Comparison of ENCODE assay signal across 8 cellular contexts in genomic region chr19:18496167-18496979, GRCh38. TPM values are rescaled to one million over a fixed set of nuclear protein-coding genes. Genes with fewer than 3 reads are reported as not detected.
DNase-seq lines count a peak whose midpoint lies in the region; ATAC-seq and TF ChIP-seq lines count a peak whose summit lies in the region.

No MANE protein-coding gene starts in this region.

- CTCF ChIA-PET in AG04450 (lab: Charles Lee) = interaction anchor here (0.5 to 1.6 kb wide), 5 partner anchors 11 to 280 kb away, joined by 3 to 12 read pairs (median 6); no protein-coding TSS in a partner anchor

- no peak for TF ChIP-seq CTCF in AG04450 (IDR thresholded peaks at IDR 0.05; ENCODE audit: low read depth, low read length)
- TF ChIP-seq CTCF in esophagus muscularis mucosa (IDR thresholded peaks at IDR 0.05) = no peak

- WGBS in esophagus muscularis mucosa = 89% methylated on average over 11 of the region's 11 CpGs

- H3K27me3 ChIP-seq in AG04450 (ENCODE audit: control insufficient read depth, insufficient read depth, low read length) (no peaks in the 10 kb centered on the region), mucosa of rectum (ENCODE audit: control insufficient read depth in 2 of 2, insufficient read depth in 2 of 2, low read length in 2 of 2) (no peaks in the 10 kb centered on the region), esophagus muscularis mucosa (no peaks in the 10 kb centered on the region)

- H3K4me3 ChIP-seq in AG04450 (ENCODE audit: low read depth, low read length) = no peak overlapping the region
- no peak overlapping the region for H3K4me3 ChIP-seq in mucosa of rectum (ENCODE audit: low read length in 2 of 2)
- no peak overlapping the region for H3K4me3 ChIP-seq in esophagus muscularis mucosa

- DNase-seq in AG04450 (ENCODE audit: low read depth, low spot score) = no peak
- DNase-seq in HCEC 1CT = peak; percentile 77
- peak; percentile 20 for DNase-seq in SW480 (ENCODE audit: low spot score)
- DNase-seq in amniotic epithelial cell (ENCODE audit: low read depth) = peak; percentile 78
- DNase-seq in NCI-H526 (lab: John Stamatoyannopoulos, UW) = no peak
- DNase-seq in esophagus muscularis mucosa (ENCODE audit: extremely low spot score) = no peak

- no peaks in the 10 kb centered on the region for H3K36me3 ChIP-seq in mucosa of rectum (ENCODE audit: control insufficient read depth in 2 of 2, insufficient read depth in 2 of 2, low read length in 2 of 2)
- no peaks in the 10 kb centered on the region for H3K36me3 ChIP-seq in esophagus muscularis mucosa

- H3K4me1 ChIP-seq in mucosa of rectum (ENCODE audit: control insufficient read depth in 2 of 2, insufficient read depth in 2 of 2, low read length in 2 of 2) (peaks cover 40 to 51% of the 10 kb centered on the region in 2 donors), esophagus muscularis mucosa (peaks cover 88 to 96% (median 92%) of the 10 kb centered on the region in 4 donors)

- TF ChIP-seq EP300 in esophagus muscularis mucosa (IDR thresholded peaks at IDR 0.05) = no peak

- H3K9ac ChIP-seq in mucosa of rectum (ENCODE audit: low read depth in 1 of 2, low read length in 2 of 2) = peak overlapping the region; percentile 32 to 42

- POLR2A ChIA-PET in AG04450 (lab: Yijun Ruan, JAX) = interaction anchor here (0.8 to 1.6 kb wide), 2 partner anchors 24 to 47 kb away, joined by 4 read pairs; partner anchors contain the start of gene FKBP8

- H3K9me3 ChIP-seq in AG04450 (ENCODE audit: control insufficient read depth, insufficient read depth, low read length) (no peaks in the 10 kb centered on the region), mucosa of rectum (ENCODE audit: control insufficient read depth in 2 of 2, low read length in 2 of 2) (no peaks in the 10 kb centered on the region), esophagus muscularis mucosa (no peaks in the 10 kb centered on the region)

- no peak for TF ChIP-seq POLR2A in esophagus muscularis mucosa (IDR thresholded peaks at IDR 0.05; ENCODE audit: low read depth)

- no peak for ATAC-seq in HG03432 (IDR thresholded peaks at IDR 0.05; ENCODE audit: unreplicated experiment)

- H3K27ac ChIP-seq in AG04450 (ENCODE audit: low read depth, low read length) = peak overlapping the region; percentile 65
- peak overlapping the region; percentile 50 for H3K27ac ChIP-seq in mucosa of rectum (ENCODE audit: low read depth in 2 of 2, low read length in 2 of 2)
- H3K27ac ChIP-seq in esophagus muscularis mucosa (replicated peaks in 1 of 4) = no peak overlapping the region

- intact Hi-C loops in esophagus muscularis mucosa (cut with DNase I) = no loop called here

RNA-seq across cellular contexts. Expression of gene ELL, which starts 25.5 kb away (rescaled TPM):
- polyA plus RNA-seq in AG04450 (2011; rRNA removed) = 2.7 and 4.1 TPM in 2 replicates
- polyA minus RNA-seq in AG04450 (2011; rRNA and poly(A)+ RNA removed) = 4.9 and 7.6 TPM in 2 replicates
- 10 to 100 TPM in 3 of 4 donors, 1 to 10 TPM in 1; 9.1 to 35.1 (median 20.1) TPM for total RNA-seq in esophagus muscularis mucosa

RNA-seq across cellular contexts. Expression of gene FKBP8, which starts 47.0 kb away (rescaled TPM):
- polyA plus RNA-seq in AG04450 (2011; rRNA removed) = 123 and 192 TPM in 2 replicates
- 73.5 and 113 TPM in 2 replicates for polyA minus RNA-seq in AG04450 (2011; rRNA and poly(A)+ RNA removed)
- 100 to 1,000 TPM; 420 to 568 (median 430) TPM for total RNA-seq in esophagus muscularis mucosa

RNA-seq across cellular contexts. Expression of gene ISYNA1, which starts 58.4 kb away (rescaled TPM):
- polyA plus RNA-seq in AG04450 (2011; rRNA removed) = 13.3 and 19.2 TPM in 2 replicates
- polyA minus RNA-seq in AG04450 (2011; rRNA and poly(A)+ RNA removed) = 13.2 and 18.3 TPM in 2 replicates
- total RNA-seq in esophagus muscularis mucosa = 10 to 100 TPM; 15.8 to 38.9 (median 26.2) TPM

Comparison
In these comparisons a context has a peak if more than half of its experiments do, and no peak if none do; other contexts are left out.
1. DNase-seq: peak in HCEC 1CT (single experiment), SW480 (single experiment) and amniotic epithelial cell (single experiment); none in AG04450 (single experiment), NCI-H526 (0 of 2) and esophagus muscularis mucosa (single experiment).
2. H3K27ac ChIP-seq: peak in AG04450 (single experiment) and mucosa of rectum (2 of 2); none in esophagus muscularis mucosa (0 of 4).